Comparison of ENCODE assay signal across 31 cellular contexts in the genomic region with DNA sequence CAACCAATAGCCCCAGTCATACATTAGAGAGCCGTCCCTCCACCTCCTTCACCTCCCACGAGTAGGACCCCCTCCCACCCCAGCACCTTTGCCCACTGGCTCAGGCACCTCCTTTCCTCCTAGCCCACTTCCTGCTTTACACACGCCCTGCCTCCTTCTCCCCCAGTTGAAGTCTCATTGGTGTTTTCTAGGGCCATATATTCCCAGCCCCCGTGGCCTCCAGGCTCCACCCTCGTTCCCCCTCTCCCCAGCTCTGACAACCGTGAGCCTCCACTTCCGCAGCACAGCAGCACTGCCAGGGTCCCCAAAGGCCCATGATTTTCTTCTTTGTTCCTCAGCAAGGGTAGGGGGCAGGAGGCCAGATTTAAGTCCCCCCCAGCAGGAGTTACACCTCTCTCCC.
DNase-seq lines count a peak whose midpoint lies in the region; ATAC-seq lines count a peak whose summit lies in the region.
"Had no signal": no experiment of that assay in that cellular context is flagged by ENCODE, and none has a peak within 500 bp of the region (broad histone marks: within the 10 kb centered on the region; RNA-seq: fewer than 3 reads in every experiment).

No MANE protein-coding gene starts in this region.

- peaks cover 12% of the 10 kb centered on the region for H3K4me1 Mint-ChIP-seq in T-helper 2 cell treated with Interferon-gamma antibody and Interleukin-4, amounts not matched to agents 5 μg/mL and 100 μg/mL, for 36 hours (ENCODE audit: low read depth)
- peaks cover 12% of the 10 kb centered on the region for H3K4me1 Mint-ChIP-seq in activated T-helper 17 cell treated with anti-CD3 and anti-CD28 coated beads, Interleukin-2, amount 50 U/mL, for 72 hours

- peaks cover 9% of the 10 kb centered on the region for H3K9me3 Mint-ChIP-seq in T-helper 2 cell treated with Interferon-gamma antibody and Interleukin-4, amounts not matched to agents 5 μg/mL and 100 μg/mL, for 36 hours
- H3K9me3 Mint-ChIP-seq in activated T-helper 17 cell treated with anti-CD3 and anti-CD28 coated beads, Interleukin-2, amount 50 U/mL, for 72 hours = no peaks in the 10 kb centered on the region
- H3K9me3 Mint-ChIP-seq: CD4-positive, CD25-positive, alpha-beta regulatory T cell had no signal

- peaks cover 3% of the 10 kb centered on the region for H3K27me3 Mint-ChIP-seq in T-helper 2 cell treated with Interferon-gamma antibody and Interleukin-4, amounts not matched to agents 5 μg/mL and 100 μg/mL, for 36 hours (ENCODE audit: low read depth)
- H3K27me3 Mint-ChIP-seq in activated T-helper 17 cell treated with anti-CD3 and anti-CD28 coated beads, Interleukin-2, amount 50 U/mL, for 72 hours = peaks cover 3% of the 10 kb centered on the region

- no peak overlapping the region for H3K4me3 ChIP-seq in thymus (ENCODE audit: low read length)
- H3K4me3 ChIP-seq: GM23248, heart right ventricle, lower lobe of right lung, mucosa of descending colon, PC-9, right lobe of liver, thoracic aorta had no signal

- 64% methylated on average over 7 of the region's 7 CpGs for WGBS in thymus

- H3K4me1 ChIP-seq in thymus (ENCODE audit: control insufficient read depth, insufficient read depth, low read length) = peaks cover 10% of the 10 kb centered on the region

- no peak for DNase-seq in T-helper 2 cell treated with Interferon-gamma antibody and Interleukin-4, amounts not matched to agents 5 μg/mL and 100 μg/mL, for 36 hours (ENCODE audit: low spot score)
- no peak for DNase-seq in T-helper 2 cell
- DNase-seq in mesenteric fat pad (ENCODE audit: low spot score) = peak; percentile 53
- DNase-seq in SHP77 (lab: John Stamatoyannopoulos, UW) = no peak
- no peak for DNase-seq in NCI-H2227 (lab: John Stamatoyannopoulos, UW; ENCODE audit: unreplicated experiment)
- DNase-seq: 8988T; activated CD4-positive, alpha-beta T cell treated with anti-CD3 and anti-CD28 coated beads, Interleukin-2, amount 50 U/mL, for 4 hours; activated CD4-positive, CD25-positive, alpha-beta regulatory T cell; activated CD8-positive, alpha-beta memory T cell treated with anti-CD3 and anti-CD28 coated beads, Interleukin-2, amount 50 U/mL, for 4 hours; CD4-positive, CD25-positive, alpha-beta regulatory T cell; effector CD8-positive, alpha-beta T cell; foreskin fibroblast; GM23248; heart right ventricle; kidney glomerular epithelial cell; lower lobe of right lung; mucosa of descending colon; NCI-H1092 treated with DMSO at 0.1 percent for 48 hours; NCI-H1930; NCI-H524 treated with DMSO at 0.1 percent for 48 hours; NK-92 treated with Interleukin-12 subunit alpha and Interleukin-12 subunit beta, amount 100 ng/mL, for 24 hours; PC-9; SHP77 treated with DMSO at 0.1 percent for 48 hours; stimulated activated CD4-positive, alpha-beta T cell treated with anti-CD3 and anti-CD28 coated beads, Interleukin-4, amount 100 ng/mL, for 4 hours; stimulated activated naive B cell treated with anti-CD40 and anti-IgM and Interleukin-4, amounts not matched to agents 10 μg/mL and 1 μg/mL and 100 μg/mL, for 72 hours had no signal

- H3K9me3 ChIP-seq in thymus (ENCODE audit: control insufficient read depth) = no peaks in the 10 kb centered on the region
- H3K9me3 ChIP-seq: heart right ventricle, lower lobe of right lung, mucosa of descending colon, right lobe of liver, thoracic aorta had no signal

- H3K36me3 Mint-ChIP-seq in T-helper 2 cell treated with Interferon-gamma antibody and Interleukin-4, amounts not matched to agents 5 μg/mL and 100 μg/mL, for 36 hours (ENCODE audit: low read depth) = peaks cover 4% of the 10 kb centered on the region
- no peaks in the 10 kb centered on the region for H3K36me3 Mint-ChIP-seq in activated T-helper 17 cell treated with anti-CD3 and anti-CD28 coated beads, Interleukin-2, amount 50 U/mL, for 72 hours (ENCODE audit: low read depth)
- H3K36me3 Mint-ChIP-seq: brain had no signal

- no peaks in the 10 kb centered on the region for H3K27me3 ChIP-seq in thymus (ENCODE audit: control insufficient read depth, insufficient read depth)
- H3K27me3 ChIP-seq: heart right ventricle, right lobe of liver had no signal

- H3K27ac ChIP-seq in thymus (ENCODE audit: low read depth) = peak overlapping the region; percentile 46
- H3K27ac ChIP-seq: GM23248, heart right ventricle, lower lobe of right lung, PC-9, right lobe of liver, thoracic aorta had no signal

- ATAC-seq in activated T-helper 17 cell treated with anti-CD3 and anti-CD28 coated beads, Interleukin-2, amount 50 U/mL, for 72 hours (replicated peaks) = no peak
- ATAC-seq in HG02885 (IDR thresholded peaks at IDR 0.05; ENCODE audit: poor library complexity, unreplicated experiment) = no peak
- ATAC-seq: lower lobe of right lung; mucosa of descending colon; right lobe of liver; stimulated activated naive B cell treated with anti-CD40 and anti-IgM and Interleukin-4, amounts not matched to agents 10 μg/mL and 1 μg/mL and 100 μg/mL, for 72 hours had no signal

- H3K4me3 Mint-ChIP-seq in T-helper 2 cell treated with Interferon-gamma antibody and Interleukin-4, amounts not matched to agents 5 μg/mL and 100 μg/mL, for 36 hours = no peak overlapping the region
- no peak overlapping the region for H3K4me3 Mint-ChIP-seq in activated T-helper 17 cell treated with anti-CD3 and anti-CD28 coated beads, Interleukin-2, amount 50 U/mL, for 72 hours
- H3K4me3 Mint-ChIP-seq: brain; stimulated activated naive B cell treated with anti-CD40 and anti-IgM and Interleukin-4, amounts not matched to agents 10 μg/mL and 1 μg/mL and 100 μg/mL, for 72 hours had no signal

- H3K27ac Mint-ChIP-seq in T-helper 2 cell treated with Interferon-gamma antibody and Interleukin-4, amounts not matched to agents 5 μg/mL and 100 μg/mL, for 36 hours = peak overlapping the region; percentile 36
- H3K27ac Mint-ChIP-seq in activated T-helper 17 cell treated with anti-CD3 and anti-CD28 coated beads, Interleukin-2, amount 50 U/mL, for 72 hours = peak overlapping the region; percentile 20
- H3K27ac Mint-ChIP-seq: brain; stimulated activated naive B cell treated with anti-CD40 and anti-IgM and Interleukin-4, amounts not matched to agents 10 μg/mL and 1 μg/mL and 100 μg/mL, for 72 hours had no signal

- H3K36me3 ChIP-seq in thymus (ENCODE audit: control insufficient read depth, insufficient read depth) = no peaks in the 10 kb centered on the region
- H3K36me3 ChIP-seq: heart right ventricle, lower lobe of right lung, right lobe of liver, thoracic aorta had no signal
